Comparison of ENCODE assay signal across 20 cellular contexts in the genomic region with DNA sequence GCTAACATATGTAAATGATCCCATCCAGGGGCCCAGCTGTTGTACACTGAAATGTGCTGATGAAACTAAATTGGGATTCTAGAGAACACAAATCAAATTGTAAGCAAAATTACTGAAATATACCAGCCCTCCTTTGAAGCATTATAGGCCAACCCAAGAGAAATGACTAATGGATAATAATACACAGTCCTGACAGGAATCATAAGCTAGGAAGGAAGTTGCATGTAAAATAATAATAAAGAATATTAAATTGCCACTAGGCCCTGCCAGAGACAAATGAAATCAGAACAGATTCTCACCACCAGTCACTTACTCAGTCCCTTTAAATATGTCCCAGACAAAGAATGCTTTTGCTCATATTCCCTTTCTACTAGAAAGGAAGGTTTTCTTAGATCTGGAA.
"Had no signal": no experiment of that assay in that cellular context is flagged by ENCODE, and none has a peak within 500 bp of the region (broad histone marks: within the 10 kb centered on the region; RNA-seq: fewer than 3 reads in every experiment).

No MANE protein-coding gene starts in this region.

- H3K9me3 ChIP-seq: ascending aorta, breast epithelium, esophagus muscularis mucosa, tibial nerve, uterus had no signal

- H3K4me3 Mint-ChIP-seq: activated naive CD4-positive, alpha-beta T cell treated with anti-CD3 and anti-CD28 coated beads, Interleukin-2, amount 50 U/mL, for 24 hours; natural killer cell treated with Interleukin-12 subunit alpha and Interleukin-12 subunit beta and Interleukin-15 and Interleukin-18, amount 100 ng/mL, for 72 hours had no signal

- H3K27me3 ChIP-seq: ascending aorta, breast epithelium, esophagus muscularis mucosa, tibial nerve, uterus had no signal

- H3K4me3 ChIP-seq: ascending aorta, breast epithelium, coronary artery, esophagus muscularis mucosa, tibial nerve, uterus had no signal

- DNase-seq: activated CD4-positive, alpha-beta T cell treated with anti-CD3 and anti-CD28 coated beads for 1 hour; activated CD8-positive, alpha-beta memory T cell treated with anti-CD3 and anti-CD28 coated beads for 24 hours; activated CD8-positive, alpha-beta memory T cell treated with anti-CD3 and anti-CD28 coated beads, Interleukin-2, amount 50 U/mL, for 48 hours; activated effector memory CD4-positive, alpha-beta T cell treated with anti-CD3 and anti-CD28 coated beads, Interleukin-2, amount 50 U/mL, for 16 hours; activated T-cell treated with anti-CD3 and anti-CD28 coated beads, Interleukin-2, amount 50 U/mL, for 48 hours; effector CD8-positive, alpha-beta T cell; posterior cingulate gyrus; stimulated activated CD4-positive, alpha-beta T cell treated with anti-CD3 and anti-CD28 coated beads, Interleukin-12 subunit alpha, Interleukin-12 subunit beta, amount 100 ng/mL, for 4 hours; stimulated activated CD4-positive, alpha-beta T cell treated with anti-CD3 and anti-CD28 coated beads, Interleukin-2, amount 100 ng/mL, for 24 hours; stimulated activated naive CD8-positive, alpha-beta T cell treated with anti-CD3 and anti-CD28 coated beads, Interleukin-15, Interleukin-2, amounts not matched to agents 100 U/mL and 50 U/mL, for 24 hours; substantia nigra; uterus; WERI-Rb-1 had no signal

- H3K36me3 Mint-ChIP-seq: activated naive CD4-positive, alpha-beta T cell treated with anti-CD3 and anti-CD28 coated beads, Interleukin-2, amount 50 U/mL, for 24 hours; natural killer cell treated with Interleukin-12 subunit alpha and Interleukin-12 subunit beta and Interleukin-15 and Interleukin-18, amount 100 ng/mL, for 72 hours had no signal

- H3K4me1 ChIP-seq: ascending aorta, breast epithelium, uterus had no signal

- H3K27ac ChIP-seq: ascending aorta, breast epithelium, coronary artery, esophagus muscularis mucosa, tibial nerve, uterus, WERI-Rb-1 had no signal

- H3K4me1 Mint-ChIP-seq: activated naive CD4-positive, alpha-beta T cell treated with anti-CD3 and anti-CD28 coated beads, Interleukin-2, amount 50 U/mL, for 24 hours had no signal

- H3K27ac Mint-ChIP-seq: activated naive CD4-positive, alpha-beta T cell treated with anti-CD3 and anti-CD28 coated beads, Interleukin-2, amount 50 U/mL, for 24 hours; natural killer cell treated with Interleukin-12 subunit alpha and Interleukin-12 subunit beta and Interleukin-15 and Interleukin-18, amount 100 ng/mL, for 72 hours had no signal

- H3K9me3 Mint-ChIP-seq: activated naive CD4-positive, alpha-beta T cell treated with anti-CD3 and anti-CD28 coated beads, Interleukin-2, amount 50 U/mL, for 24 hours; natural killer cell treated with Interleukin-12 subunit alpha and Interleukin-12 subunit beta and Interleukin-15 and Interleukin-18, amount 100 ng/mL, for 72 hours had no signal

- H3K36me3 ChIP-seq: ascending aorta, breast epithelium, esophagus muscularis mucosa, tibial nerve, uterus, WERI-Rb-1 had no signal
